Comparison of ENCODE assay signal across 1 cellular context in the genomic region with DNA sequence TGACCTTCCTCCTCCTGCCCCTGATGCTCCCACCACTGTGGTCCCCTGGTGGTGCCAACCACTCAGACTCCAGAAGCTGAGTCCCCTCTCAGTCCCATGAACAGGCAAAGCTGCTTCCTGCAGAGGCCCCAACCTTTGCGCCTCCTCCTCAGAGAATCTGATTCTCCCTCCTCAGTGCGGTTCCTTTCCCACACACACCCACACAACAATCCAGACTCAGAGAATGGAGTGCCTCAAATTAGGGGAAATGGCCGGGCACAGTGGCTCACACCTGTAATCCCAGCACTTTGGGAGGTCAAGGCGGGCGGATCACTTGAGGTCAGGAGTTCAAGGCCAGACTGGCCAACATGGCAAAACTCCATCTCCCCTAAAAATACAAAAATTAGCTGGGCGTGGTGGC.
TF ChIP-seq lines count a peak whose summit lies in the region.

No MANE protein-coding gene starts in this region.

TF ChIP-seq in A549, 52 proteins besides CTCF, POLR2A, EP300 and RAD21 (continued from another document):
- TF ChIP-seq, protein P1, sequence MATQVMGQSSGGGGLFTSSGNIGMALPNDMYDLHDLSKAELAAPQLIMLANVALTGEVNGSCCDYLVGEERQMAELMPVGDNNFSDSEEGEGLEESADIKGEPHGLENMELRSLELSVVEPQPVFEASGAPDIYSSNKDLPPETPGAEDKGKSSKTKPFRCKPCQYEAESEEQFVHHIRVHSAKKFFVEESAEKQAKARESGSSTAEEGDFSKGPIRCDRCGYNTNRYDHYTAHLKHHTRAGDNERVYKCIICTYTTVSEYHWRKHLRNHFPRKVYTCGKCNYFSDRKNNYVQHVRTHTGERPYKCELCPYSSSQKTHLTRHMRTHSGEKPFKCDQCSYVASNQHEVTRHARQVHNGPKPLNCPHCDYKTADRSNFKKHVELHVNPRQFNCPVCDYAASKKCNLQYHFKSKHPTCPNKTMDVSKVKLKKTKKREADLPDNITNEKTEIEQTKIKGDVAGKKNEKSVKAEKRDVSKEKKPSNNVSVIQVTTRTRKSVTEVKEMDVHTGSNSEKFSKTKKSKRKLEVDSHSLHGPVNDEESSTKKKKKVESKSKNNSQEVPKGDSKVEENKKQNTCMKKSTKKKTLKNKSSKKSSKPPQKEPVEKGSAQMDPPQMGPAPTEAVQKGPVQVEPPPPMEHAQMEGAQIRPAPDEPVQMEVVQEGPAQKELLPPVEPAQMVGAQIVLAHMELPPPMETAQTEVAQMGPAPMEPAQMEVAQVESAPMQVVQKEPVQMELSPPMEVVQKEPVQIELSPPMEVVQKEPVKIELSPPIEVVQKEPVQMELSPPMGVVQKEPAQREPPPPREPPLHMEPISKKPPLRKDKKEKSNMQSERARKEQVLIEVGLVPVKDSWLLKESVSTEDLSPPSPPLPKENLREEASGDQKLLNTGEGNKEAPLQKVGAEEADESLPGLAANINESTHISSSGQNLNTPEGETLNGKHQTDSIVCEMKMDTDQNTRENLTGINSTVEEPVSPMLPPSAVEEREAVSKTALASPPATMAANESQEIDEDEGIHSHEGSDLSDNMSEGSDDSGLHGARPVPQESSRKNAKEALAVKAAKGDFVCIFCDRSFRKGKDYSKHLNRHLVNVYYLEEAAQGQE (IDR thresholded peaks at IDR 0.05), result no peak
- no peak for TF ChIP-seq RARB (CRISPR knock-in tag; IDR thresholded peaks at IDR 0.05)
- no peak for TF ChIP-seq PHF8 (IDR thresholded peaks at IDR 0.05; ENCODE audit: borderline replicate concordance, low read depth)
- no peak for TF ChIP-seq POLR2AphosphoS2 (conservative IDR thresholded peaks at IDR 0.05; ENCODE audit: low read length)
- TF ChIP-seq KDM5A (IDR thresholded peaks at IDR 0.05), result no peak
- no peak for TF ChIP-seq CBX2 (IDR thresholded peaks at IDR 0.05; ENCODE audit: borderline replicate concordance, low read depth)
- no peak for TF ChIP-seq ZC3H11A (IDR thresholded peaks at IDR 0.05)
